In the genomic region with DNA sequence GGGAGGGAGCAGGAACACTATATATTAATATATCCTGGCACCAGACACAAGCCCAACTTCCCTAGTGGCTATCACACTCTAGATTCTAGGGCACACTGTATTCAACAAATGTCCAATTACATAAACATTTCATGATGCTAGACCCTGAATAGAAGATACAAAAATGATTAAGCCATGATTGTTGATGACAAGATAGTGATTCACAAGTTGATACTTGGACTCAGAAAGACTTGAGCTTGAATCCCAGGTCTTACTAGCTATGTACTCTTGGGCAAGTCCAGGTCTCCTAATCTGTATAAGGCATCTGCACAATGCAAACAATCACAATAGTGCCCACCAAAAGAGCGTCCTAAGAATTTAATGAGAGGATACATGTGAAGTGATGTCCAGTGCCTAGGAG, we compare ENCODE assay signal across 31 cellular contexts. TPM values are rescaled to one million over a fixed set of nuclear protein-coding genes. Genes with fewer than 3 reads are reported as not detected.
"Had no signal": no experiment of that assay in that cellular context is flagged by ENCODE, and none has a peak within 500 bp of the region (broad histone marks: within the 10 kb centered on the region; RNA-seq: fewer than 3 reads in every experiment).

No MANE protein-coding gene starts in this region.

- H3K4me3 ChIP-seq: colonic mucosa, esophagus muscularis mucosa, gastrocnemius medialis, heart right ventricle, left lung, lower lobe of right lung, mucosa of descending colon had no signal

- H3K36me3 ChIP-seq: colonic mucosa, esophagus muscularis mucosa, gastrocnemius medialis, heart right ventricle, left lung, lower lobe of right lung had no signal

- DNase-seq: colonic mucosa; cortex of kidney; effector CD8-positive, alpha-beta T cell; effector memory CD8-positive, alpha-beta T cell; endodermal cell; foreskin melanocyte; gastrocnemius medialis; glutamatergic neuron; head of caudate nucleus; heart right ventricle; hippocampal formation; left cardiac atrium; left lung; left ventricle myocardium superior; lower lobe of right lung; mesenchymal stem cell; mucosa of descending colon; naive B cell; naive thymus-derived CD8-positive, alpha-beta T cell had no signal

- H3K4me1 ChIP-seq: colonic mucosa, esophagus muscularis mucosa, gastrocnemius medialis, heart right ventricle, left lung, lower lobe of right lung had no signal

- H3K27me3 ChIP-seq: colonic mucosa, gastrocnemius medialis, left lung had no signal

- H3K9me3 ChIP-seq: colonic mucosa, esophagus muscularis mucosa, gastrocnemius medialis, left lung, lower lobe of right lung, mucosa of descending colon had no signal

- H3K27ac ChIP-seq: colonic mucosa, esophagus muscularis mucosa, gastrocnemius medialis, heart right ventricle, left lung, lower lobe of right lung had no signal

- ATAC-seq: effector memory CD8-positive, alpha-beta T cell; gastrocnemius medialis; heart right ventricle; left cardiac atrium; left lung; left ventricle myocardium superior; lower lobe of right lung; mucosa of descending colon; naive thymus-derived CD8-positive, alpha-beta T cell had no signal

RNA-seq across cellular contexts. Expression of a gene that starts 10.0 kb away (rescaled TPM):
- total RNA-seq: dermis microvascular lymphatic vessel endothelial cell; epithelial cell of proximal tubule; esophagus muscularis mucosa; fibroblast of villous mesenchyme; gastrocnemius medialis; glomerular endothelial cell; heart right ventricle; kidney epithelial cell; left cardiac atrium; left ventricle myocardium superior; lower leg skin; lung microvascular endothelial cell; mesenteric fat pad; myocyte; naive thymus-derived CD8-positive, alpha-beta T cell had no signal
- polyA plus RNA-seq: esophagus; heart right ventricle; keratinocyte; naive thymus-derived CD8-positive, alpha-beta T cell had no signal
